ENCODE assay signal across 8 cellular contexts in genomic region chr12:108855284-108856169, GRCh38. TPM values are rescaled to one million over a fixed set of nuclear protein-coding genes. Genes with fewer than 3 reads are reported as not detected.
A peak's percentile ranks its signal among the peaks of the same experiment; 100 is the strongest.
DNase-seq lines count a peak whose midpoint lies in the region; ATAC-seq, FAIRE-seq and TF ChIP-seq lines count a peak whose summit lies in the region.

No MANE protein-coding gene starts in this region.

- H4K20me1 ChIP-seq in HepG2 (ENCODE audit: insufficient read depth, low read length), result peaks cover 3% of the 10 kb centered on the region; the same call in 1 of the 2 replicates

- no peak overlapping the region for H2AFZ ChIP-seq in HepG2 (ENCODE audit: low read length)

- TF ChIP-seq EP300 in HepG2 (IDR thresholded peaks at IDR 0.05; ENCODE audit: low read depth in 2 of 2, low read length in 2 of 2), result no peak
- no peak for TF ChIP-seq EP300 in HepG2 (CRISPR knock-in tag; IDR thresholded peaks at IDR 0.05; ENCODE audit: borderline replicate concordance)

- H3K9ac ChIP-seq in HepG2 (ENCODE audit: insufficient read depth, low read depth, low read length), result peak overlapping the region; percentile 80; the same call in 1 of the 2 replicates

- TSS peak; percentile 47 for BruUV-seq in HepG2 (replicated peaks; lab: Mats Ljungman, UMichigan)

- intact Hi-C loops in heart left ventricle (cut with DNase I), result loop anchor here in 9 of 10 donors (2.0 to 10.0 kb wide), 12 partner anchors 23 to 293 kb away; partner anchors contain the start of genes ISCU (in 3 of the 9), CORO1C (in 2 of the 9), SART3 (in 2 of the 9) and ALKBH2 (in 1 of the 9)
- intact Hi-C loops in left cardiac atrium (cut with DNase I), result loop anchor here in 1 of 2 donors (2.0 to 10.0 kb wide), 3 partner anchors 53 to 291 kb away; partner anchors contain the start of genes ISCU and SART3
- intact Hi-C loops in HepG2 (cut with micrococcal nuclease; ENCODE audit: unreplicated experiment), result loop anchor here (1.0 to 5.0 kb wide), 2 partner anchors 96 to 293 kb away; partner anchors contain the start of genes ISCU and SART3
- intact Hi-C loops in upper lobe of right lung (cut with DNase I), result no loop called here

- TF ChIP-seq CTCF in heart left ventricle (IDR thresholded peaks at IDR 0.05), result peak in 2 of 12 donors; percentile 11 to 17
- TF ChIP-seq CTCF in HepG2 (CRISPR knock-in tag; IDR thresholded peaks at IDR 0.05), result no peak
- TF ChIP-seq CTCF in upper lobe of right lung (IDR thresholded peaks at IDR 0.05), result no peak
- no peak for TF ChIP-seq CTCF in GM10266 (IDR thresholded peaks at IDR 0.05; ENCODE audit: control insufficient read depth, insufficient read depth, low read depth, missing control alignments)

- POLR2A ChIA-PET in HepG2 (lab: Yijun Ruan, JAX), result no interaction called here

- CTCF ChIA-PET in HepG2 (lab: Yijun Ruan, JAX; ENCODE audit: low intra/inter-chr PET ratio, low total read pairs), result no interaction called here

- peaks cover 0 to 6% (median 0%) of the 10 kb centered on the region in 12 donors for H3K9me3 ChIP-seq in heart left ventricle
- H3K9me3 ChIP-seq in HepG2 (ENCODE audit: low read length), result no peaks in the 10 kb centered on the region
- H3K9me3 ChIP-seq in upper lobe of right lung, result no peaks in the 10 kb centered on the region

- H3K27me3 ChIP-seq in heart left ventricle, result no peaks in the 10 kb centered on the region
- peaks cover 4 to 6% of the 10 kb centered on the region in 2 experiments; a peak in 1 of 5 replicates for H3K27me3 ChIP-seq in HepG2 (ENCODE audit: control insufficient read depth in 1 of 2, insufficient read depth in 2 of 2, low read length in 2 of 2)
- H3K27me3 ChIP-seq in upper lobe of right lung, result no peaks in the 10 kb centered on the region

- H3K4me3 ChIP-seq in heart left ventricle, result peak overlapping the region in 11 of 12 donors; percentile 72 to 98 (median 89)
- peak overlapping the region; percentile 57 to 89 (median 70) for H3K4me3 ChIP-seq in HepG2 (replicated peaks in 1 of 3; ENCODE audit: insufficient read depth in 1 of 3, low read depth in 2 of 3, low read length in 3 of 3)
- peak overlapping the region; percentile 89 for H3K4me3 ChIP-seq in upper lobe of right lung

- TF ChIP-seq POLR2A in heart left ventricle (IDR thresholded peaks at IDR 0.05), result no peak
- TF ChIP-seq POLR2A in HepG2 (IDR thresholded peaks at IDR 0.05; ENCODE audit: insufficient read depth in 1 of 2, low read depth in 2 of 2, low read length in 2 of 2), result no peak

- peak; percentile 47 for FAIRE-seq in HepG2 (lab: Jason Lieb, UNC)

- H3K27ac ChIP-seq in heart left ventricle (peak overlapping the region; percentile 35 to 99 (median 96)), adipose tissue (ENCODE audit: low read depth, low read length) (peak overlapping the region; percentile 62), HepG2 (ENCODE audit: extremely low read length, insufficient read depth, low read length) (peak overlapping the region; percentile 52), upper lobe of right lung (peak overlapping the region; percentile 94)

- in situ Hi-C loops in HepG2 (cut with HindIII; ENCODE audit: extremely low pct_ligation_motif_present, low pct_unique_long_range_greater_than_20kb), result no loop called here

- DNase-seq in heart left ventricle (no peak), left cardiac atrium (no peak), HepG2 (ENCODE audit: low spot score) (peak; percentile 43), upper lobe of right lung (no peak), NCI-H69 (lab: John Stamatoyannopoulos, UW) (no peak), GM10266 (ENCODE audit: extremely low spot score) (no peak), pons (ENCODE audit: low spot score) (no peak)

- ATAC-seq in heart left ventricle (no peak), left cardiac atrium (no peak), HepG2 (peak; percentile 20), upper lobe of right lung (no peak)

- H3K36me3 ChIP-seq in heart left ventricle, result peaks cover 0 to 18% (median 7%) of the 10 kb centered on the region in 9 donors
- peaks cover 1 to 6% of the 10 kb centered on the region in 2 experiments; a peak in 2 of 5 replicates for H3K36me3 ChIP-seq in HepG2 (replicated peaks in 1 of 2; ENCODE audit: control insufficient read depth in 1 of 2, insufficient read depth in 2 of 2, low read length in 2 of 2)
- H3K36me3 ChIP-seq in upper lobe of right lung, result peaks cover 9% of the 10 kb centered on the region

- peak overlapping the region; percentile 95 for H3K4me2 ChIP-seq in HepG2 (ENCODE audit: low read depth, low read length)

- peaks cover 16 to 82% (median 66%) of the 10 kb centered on the region in 12 donors for H3K4me1 ChIP-seq in heart left ventricle
- H3K4me1 ChIP-seq in HepG2 (ENCODE audit: insufficient read depth, low read length), result peaks cover 32% of the 10 kb centered on the region
- H3K4me1 ChIP-seq in upper lobe of right lung, result peaks cover 63% of the 10 kb centered on the region

- peaks cover 14% of the 10 kb centered on the region for H3K79me2 ChIP-seq in HepG2 (ENCODE audit: insufficient read depth, low read length)

- no peak for TF ChIP-seq RAD21 in HepG2 (CRISPR knock-in tag; IDR thresholded peaks at IDR 0.05)

- whole genome bisulfite sequencing in heart left ventricle, 4 donors, result 47 to 52% (median 48%) methylated on average over 12 of the region's 12 CpGs
- 64 to 72% (median 67%) methylated on average over 12 of the region's 12 CpGs for WGBS in adipose tissue, 3 donors
- 50% methylated on average over 9 of the region's 12 CpGs for WGBS in HepG2 (ENCODE audit: low lambda C conversion rate)

TF ChIP-seq in HepG2, 621 proteins besides CTCF, POLR2A, EP300 and RAD21 (continues in another document):
- no peak for TF ChIP-seq NCOA5 (CRISPR knock-in tag; IDR thresholded peaks at IDR 0.05)
- TF ChIP-seq ESRRA (CRISPR knock-in tag; IDR thresholded peaks at IDR 0.05; ENCODE audit: low read depth), result no peak

RNA-seq across cellular contexts. Expression of gene SSH1, which starts 1.9 kb away (rescaled TPM):
- total RNA-seq in heart left ventricle (10 to 100 TPM; 20.2 to 45.8 (median 34.3) TPM), left cardiac atrium (10 to 100 TPM; 30.4 to 46.0 TPM), HepG2 (2016; rRNA removed; fragmentation: Illumina TruSeq; extraction: Trizol) (4.5 and 4.8 TPM in 2 replicates), upper lobe of right lung (46.0 TPM)
- polyA plus RNA-seq in heart left ventricle (10 to 100 TPM in 1 of 2 donors, 1 to 10 TPM in 1; 7.8 to 15.2 TPM), adipose tissue (10 to 100 TPM in 1 of 3 donors, 1 to 10 TPM in 2; 2.8 to 11.2 (median 9.4) TPM), HepG2 (2011; rRNA removed) (4.3 and 4.9 TPM in 2 replicates)
- 3.0 and 3.8 TPM in 2 replicates for total RNA-seq in HepG2 (2016; cell fraction: cytosol; rRNA removed; fragmentation: Illumina TruSeq; extraction: Trizol; ENCODE audit: low read depth)
- 4.2 and 4.4 TPM in 2 replicates for total RNA-seq in HepG2 (2016; cell fraction: insoluble cytoplasmic fraction; rRNA removed; fragmentation: Illumina TruSeq; extraction: Trizol)
- 7.9 and 8.2 TPM in 2 replicates for total RNA-seq in HepG2 (2016; cell fraction: membrane; rRNA removed; fragmentation: Illumina TruSeq; extraction: Trizol)
- 7.0 and 7.7 TPM in 2 replicates for total RNA-seq in HepG2 (2016; cell fraction: nucleus; rRNA removed; fragmentation: Illumina TruSeq; extraction: Trizol)
- polyA plus RNA-seq in HepG2 (2011; cell fraction: cytosol; rRNA removed), result 3.1 TPM in 2 replicates
- polyA plus RNA-seq in HepG2 (2011; cell fraction: nucleus; rRNA removed), result 5.7 and 6.9 TPM in 2 replicates
- 3.6 and 4.3 TPM in 2 replicates for polyA plus RNA-seq in HepG2 (2012)
- 3.1 and 3.9 TPM in 2 replicates for polyA plus RNA-seq in HepG2 (2016; cell fraction: cytosol; fragmentation: Illumina TruSeq; extraction: Trizol; ENCODE audit: low read depth)
- polyA plus RNA-seq in HepG2 (2016; cell fraction: insoluble cytoplasmic fraction; fragmentation: Illumina TruSeq; extraction: Trizol; ENCODE audit: low read depth), result 4.8 and 5.2 TPM in 2 replicates
- 5.0 and 6.1 TPM in 2 replicates for polyA plus RNA-seq in HepG2 (2016; cell fraction: membrane; fragmentation: Illumina TruSeq; extraction: Trizol; ENCODE audit: low read depth)
- 5.5 and 5.7 TPM in 2 replicates for polyA plus RNA-seq in HepG2 (2016; cell fraction: nucleus; fragmentation: Illumina TruSeq; extraction: Trizol; ENCODE audit: insufficient read depth, low read depth)
- polyA minus RNA-seq in HepG2 (2011; rRNA and poly(A)+ RNA removed; ENCODE audit: low replicate concordance), result 14.1 and 22.8 TPM in 2 replicates
- polyA minus RNA-seq in HepG2 (2011; cell fraction: cytosol; rRNA and poly(A)+ RNA removed), result 4.2 and 5.0 TPM in 2 replicates
- 8.1 and 8.6 TPM in 2 replicates for polyA minus RNA-seq in HepG2 (2011; cell fraction: nucleus; rRNA and poly(A)+ RNA removed)

RNA-seq across cellular contexts. Expression of gene DAO, which starts 24.4 kb away (rescaled TPM):
- not detected for total RNA-seq in heart left ventricle
- not detected for polyA plus RNA-seq in heart left ventricle
- not detected for total RNA-seq in left cardiac atrium
- polyA plus RNA-seq in adipose tissue, result not detected
- total RNA-seq in HepG2 (2016; rRNA removed; fragmentation: Illumina TruSeq; extraction: Trizol), result 0.82 and 1.1 TPM in 2 replicates
- 0.44 and 0.51 TPM in 2 replicates for total RNA-seq in HepG2 (2016; cell fraction: cytosol; rRNA removed; fragmentation: Illumina TruSeq; extraction: Trizol; ENCODE audit: low read depth)
- 0.97 and 2.2 TPM in 2 replicates for total RNA-seq in HepG2 (2016; cell fraction: insoluble cytoplasmic fraction; rRNA removed; fragmentation: Illumina TruSeq; extraction: Trizol)
- total RNA-seq in HepG2 (2016; cell fraction: membrane; rRNA removed; fragmentation: Illumina TruSeq; extraction: Trizol), result 0.79 and 1.1 TPM in 2 replicates
- 1.0 and 1.2 TPM in 2 replicates for total RNA-seq in HepG2 (2016; cell fraction: nucleus; rRNA removed; fragmentation: Illumina TruSeq; extraction: Trizol)
- polyA plus RNA-seq in HepG2 (2011; rRNA removed), result 0.34 and 0.48 TPM in 2 replicates
- polyA plus RNA-seq in HepG2 (2011; cell fraction: cytosol; rRNA removed), result 0.64 and 0.65 TPM in 2 replicates
- 0.48 and 0.59 TPM in 2 replicates for polyA plus RNA-seq in HepG2 (2011; cell fraction: nucleus; rRNA removed)
- polyA plus RNA-seq in HepG2 (2012), result 0.23 and 0.43 TPM in 2 replicates
- 0.54 and 0.55 TPM in 2 replicates for polyA plus RNA-seq in HepG2 (2016; cell fraction: cytosol; fragmentation: Illumina TruSeq; extraction: Trizol; ENCODE audit: low read depth)
- polyA plus RNA-seq in HepG2 (2016; cell fraction: insoluble cytoplasmic fraction; fragmentation: Illumina TruSeq; extraction: Trizol; ENCODE audit: low read depth), result 1.6 and 1.7 TPM in 2 replicates
- polyA plus RNA-seq in HepG2 (2016; cell fraction: membrane; fragmentation: Illumina TruSeq; extraction: Trizol; ENCODE audit: low read depth), result 0.45 and 0.80 TPM in 2 replicates
- polyA plus RNA-seq in HepG2 (2016; cell fraction: nucleus; fragmentation: Illumina TruSeq; extraction: Trizol; ENCODE audit: insufficient read depth, low read depth), result 1.6 and 1.7 TPM in 2 replicates
- polyA minus RNA-seq in HepG2 (2011; rRNA and poly(A)+ RNA removed; ENCODE audit: low replicate concordance), result 0.68 TPM in 1 of 2 replicates, not detected in the other
- polyA minus RNA-seq in HepG2 (2011; cell fraction: cytosol; rRNA and poly(A)+ RNA removed), result not detected in 2 replicates
- polyA minus RNA-seq in HepG2 (2011; cell fraction: nucleus; rRNA and poly(A)+ RNA removed), result 0.52 TPM in 1 of 2 replicates, not detected in the other
- 0.26 TPM for total RNA-seq in upper lobe of right lung
